In genomic region chr1:208513799-208514198, GRCh38 we compare ENCODE assay signal across 19 cellular contexts.
"Had no signal": no experiment of that assay in that cellular context is flagged by ENCODE, and none has a peak within 500 bp of the region (broad histone marks: within the 10 kb centered on the region; RNA-seq: fewer than 3 reads in every experiment).

No MANE protein-coding gene starts in this region.

- H3K27me3 Mint-ChIP-seq: activated T-cell treated with anti-CD3 and anti-CD28 coated beads, Interleukin-2, amount 50 U/mL, for 24 hours had no signal

- H3K9me3 Mint-ChIP-seq: type B pancreatic cell had no signal

- H3K4me1 ChIP-seq: adrenal gland, body of pancreas, left ventricle myocardium inferior had no signal

- ATAC-seq: activated naive CD4-positive, alpha-beta T cell treated with anti-CD3 and anti-CD28 coated beads, Interleukin-2, amount 50 U/mL, for 72 hours; activated T-helper 17 cell treated with anti-CD3 and anti-CD28 coated beads, Interleukin-2, amount 50 U/mL, for 72 hours; body of pancreas; natural killer cell had no signal

- H3K4me3 Mint-ChIP-seq: activated T-cell treated with anti-CD3 and anti-CD28 coated beads, Interleukin-2, amount 50 U/mL, for 24 hours; activated T-helper 17 cell treated with anti-CD3 and anti-CD28 coated beads, Interleukin-2, amount 50 U/mL, for 72 hours; endodermal cell; immature natural killer cell; natural killer cell; type B pancreatic cell had no signal

- H3K36me3 Mint-ChIP-seq: activated naive CD4-positive, alpha-beta T cell treated with anti-CD3 and anti-CD28 coated beads, Interleukin-2, amount 50 U/mL, for 72 hours; natural killer cell; type B pancreatic cell had no signal

- H3K4me3 ChIP-seq: adrenal gland, body of pancreas, cardiac muscle cell, left ventricle myocardium inferior, thoracic aorta had no signal

- H3K27ac ChIP-seq: adrenal gland, body of pancreas, cardiac muscle cell, left ventricle myocardium inferior, thoracic aorta, VCaP had no signal

- H3K27ac Mint-ChIP-seq: activated naive CD4-positive, alpha-beta T cell treated with anti-CD3 and anti-CD28 coated beads, Interleukin-2, amount 50 U/mL, for 72 hours; activated T-cell treated with anti-CD3 and anti-CD28 coated beads, Interleukin-2, amount 50 U/mL, for 24 hours; activated T-helper 17 cell treated with anti-CD3 and anti-CD28 coated beads, Interleukin-2, amount 50 U/mL, for 72 hours; endodermal cell; immature natural killer cell; natural killer cell; progenitor cell of endocrine pancreas; type B pancreatic cell had no signal

- H3K27me3 ChIP-seq: adrenal gland, body of pancreas, cardiac muscle cell had no signal

- H3K36me3 ChIP-seq: adrenal gland, cardiac muscle cell, left ventricle myocardium inferior, thoracic aorta had no signal

- DNase-seq: activated CD4-positive, CD25-positive, alpha-beta regulatory T cell treated with anti-CD3 and anti-CD28 coated beads, Interleukin-2, amount 50 U/mL, for 72 hours; activated T-cell treated with anti-CD3 and anti-CD28 coated beads, Interleukin-2, amount 50 U/mL, for 24 hours; adrenal gland; body of pancreas; cortex of kidney; endodermal cell; immature natural killer cell; left ventricle myocardium inferior; natural killer cell; stimulated activated CD4-positive, alpha-beta T cell treated with anti-CD3 and anti-CD28 coated beads, Interleukin-4, amount 100 ng/mL, for 24 hours; stimulated activated naive CD4-positive, alpha-beta T cell treated with Interleukin-2 at 50 U/mL for 16 hours; T-helper 2 cell had no signal

- H3K4me1 Mint-ChIP-seq: activated T-helper 17 cell treated with anti-CD3 and anti-CD28 coated beads, Interleukin-2, amount 50 U/mL, for 72 hours; immature natural killer cell; natural killer cell had no signal

- H3K9me3 ChIP-seq: adrenal gland, thoracic aorta had no signal
